In the genomic region with DNA sequence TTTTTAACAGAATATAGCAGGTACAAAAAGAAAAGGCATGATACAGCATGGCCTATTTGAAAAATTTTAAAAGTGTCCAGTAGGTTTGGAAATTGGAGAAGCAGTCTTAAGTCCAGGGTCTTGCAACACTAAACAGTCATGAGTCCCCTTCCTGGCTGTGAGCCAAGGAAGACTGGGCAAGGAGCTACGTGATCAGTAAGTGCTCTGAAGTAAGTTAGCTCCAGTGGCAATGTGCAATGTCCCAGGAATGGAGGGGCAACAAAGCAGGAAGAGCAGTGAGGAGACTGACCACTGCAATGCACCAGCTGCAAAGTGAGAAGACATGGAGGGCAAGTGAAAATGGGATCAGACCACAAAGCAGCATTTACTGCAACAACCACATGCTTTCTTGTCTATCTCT, we compare ENCODE assay signal across 8 cellular contexts.
DNase-seq lines count a peak whose midpoint lies in the region; ATAC-seq and TF ChIP-seq lines count a peak whose summit lies in the region.

No MANE protein-coding gene starts in this region.

- POLR2A ChIA-PET in MCF 10A (lab: Yijun Ruan, JAX) = interaction anchor here (0.6 kb wide), 1 partner anchor 37 kb away, joined by 4 read pairs; no protein-coding TSS in a partner anchor

- no peak for ATAC-seq in HG02885 (IDR thresholded peaks at IDR 0.05; ENCODE audit: poor library complexity, unreplicated experiment)

- no peak overlapping the region for H3K4me3 ChIP-seq in AG09309 (ENCODE audit: control insufficient read depth, low read depth, low read length)

- H3K27ac Mint-ChIP-seq in MCF 10A (ENCODE audit: low read depth, unreplicated experiment) = no peak overlapping the region

- no peak overlapping the region for H3K4me3 Mint-ChIP-seq in MCF 10A (ENCODE audit: unreplicated experiment)

- no peak for TF ChIP-seq CTCF in AG09309 (IDR thresholded peaks at IDR 0.05; ENCODE audit: control insufficient read depth, insufficient read depth, low read depth, low read length, missing control alignments)
- TF ChIP-seq CTCF in MCF 10A (IDR thresholded peaks at IDR 0.05; ENCODE audit: unreplicated experiment) = no peak

- H3K9me3 Mint-ChIP-seq in MCF 10A (ENCODE audit: unreplicated experiment) = no peaks in the 10 kb centered on the region

- intact Hi-C loops in MCF 10A (cut with micrococcal nuclease) = no loop called here

- CTCF ChIA-PET in MCF 10A (lab: Yijun Ruan, JAX) = interaction anchor here (0.6 to 0.7 kb wide), 2 partner anchors 12 to 38 kb away, joined by 3 read pairs; no protein-coding TSS in a partner anchor

- no TSS peak for BruUV-seq in MCF 10A (replicated peaks; lab: Mats Ljungman, UMichigan)

- DNase-seq in AG09309 (ENCODE audit: low read depth) (peak; percentile 81), HS-5 (ENCODE audit: low read depth) (peak; percentile 68), MCF 10A (ENCODE audit: unreplicated experiment) (peak; percentile 88), mucosa of gallbladder (ENCODE audit: low spot score) (peak; percentile 72), NCI-H526 (lab: John Stamatoyannopoulos, UW) (no peak), UCSD-AML1 (lab: John Stamatoyannopoulos, UW; ENCODE audit: unreplicated experiment) (no peak), cortex of kidney (lab: John Stamatoyannopoulos, UW) (no peak)

- H3K36me3 Mint-ChIP-seq in MCF 10A (ENCODE audit: insufficient read depth, unreplicated experiment) = peaks cover 98% of the 10 kb centered on the region

- peaks cover 19% of the 10 kb centered on the region for H3K4me1 Mint-ChIP-seq in MCF 10A (ENCODE audit: insufficient read depth, unreplicated experiment)

- no peaks in the 10 kb centered on the region for H3K27me3 Mint-ChIP-seq in MCF 10A (ENCODE audit: insufficient read depth, unreplicated experiment)

Comparison
In these comparisons a context has a peak if more than half of its experiments do, and no peak if none do; other contexts are left out.
1. DNase-seq: peak in AG09309 (single experiment), HS-5 (single experiment), MCF 10A (single experiment) and mucosa of gallbladder (single experiment); none in NCI-H526 (0 of 2), UCSD-AML1 (single experiment) and cortex of kidney (single experiment).